Comparison of ENCODE assay signal across 11 cellular contexts in genomic region chr15:90362936-90363212, GRCh38. TPM values are rescaled to one million over a fixed set of nuclear protein-coding genes. Genes with fewer than 3 reads are reported as not detected.
DNase-seq lines count a peak whose midpoint lies in the region; ATAC-seq and TF ChIP-seq lines count a peak whose summit lies in the region.
"Had no signal": no experiment of that assay in that cellular context is flagged by ENCODE, and none has a peak within 500 bp of the region (broad histone marks: within the 10 kb centered on the region; RNA-seq: fewer than 3 reads in every experiment).

No MANE protein-coding gene starts in this region.

- H3K27ac ChIP-seq in SJSA1 (peak overlapping the region; percentile 97), psoas muscle (peak overlapping the region; percentile 85)

- H3K36me3 ChIP-seq in SJSA1 = peaks cover 11% of the 10 kb centered on the region; the same call in 1 of the 2 replicates
- H3K36me3 ChIP-seq in psoas muscle (ENCODE audit: insufficient read depth in 1 of 2, low read depth in 1 of 2) = peaks cover 0 to 34% of the 10 kb centered on the region in 2 donors

- in situ Hi-C loops in Caki2 (cut with HindIII; ENCODE audit: low pct_unique_long_range_greater_than_20kb, low sequenced_read_pairs) = no loop called here

- H3K27me3 ChIP-seq in SJSA1 (replicated peaks) (no peaks in the 10 kb centered on the region), psoas muscle (ENCODE audit: insufficient read depth in 3 of 3, low read length in 2 of 3) (no peaks in the 10 kb centered on the region)
- H3K27me3 ChIP-seq: right lobe of liver had no signal

- 32 to 62% (median 39%) methylated on average over 2 of the region's 2 CpGs for WGBS in psoas muscle, 3 donors

- ATAC-seq in psoas muscle (peak; percentile 63 to 71 (median 66)), GM21825 (IDR thresholded peaks at IDR 0.05; ENCODE audit: unreplicated experiment) (no peak), HG02588 (IDR thresholded peaks at IDR 0.05; ENCODE audit: unreplicated experiment) (no peak)

- H3K4me3 ChIP-seq in SJSA1 = no peak overlapping the region
- H3K4me3 ChIP-seq in fibroblast of mammary gland (ENCODE audit: control insufficient read depth, low read depth, low read length) = no peak overlapping the region
- H3K4me3 ChIP-seq in psoas muscle = no peak overlapping the region
- H3K4me3 ChIP-seq: right lobe of liver had no signal

- H3K9me3 ChIP-seq in SJSA1 (replicated peaks) (no peaks in the 10 kb centered on the region), psoas muscle (no peaks in the 10 kb centered on the region)
- H3K9me3 ChIP-seq: right lobe of liver had no signal

- intact Hi-C loops in psoas muscle (cut with DNase I) = loop anchor here (2.0 to 5.0 kb wide), 3 partner anchors 94 to 120 kb away; no protein-coding TSS in a partner anchor

- peak; percentile 69 for DNase-seq in Caki2 (ENCODE audit: low read depth)
- DNase-seq in SJSA1 (ENCODE audit: low read depth in 1 of 2, low spot score in 2 of 2) = peak in 1 of 2 experiments; percentile 67
- DNase-seq in fibroblast of mammary gland (ENCODE audit: low read depth) = peak; percentile 92
- no peak for DNase-seq in psoas muscle
- DNase-seq in SHP77 treated with DMSO at 0.1 percent for 48 hours (lab: John Stamatoyannopoulos, UW) = no peak
- no peak for DNase-seq in NCI-H69 (lab: John Stamatoyannopoulos, UW)
- DNase-seq: activated CD4-positive, CD25-positive, alpha-beta regulatory T cell; NCI-H1105 treated with DMSO at 0.1 percent for 48 hours; right lobe of liver had no signal

- TF ChIP-seq CTCF in fibroblast of mammary gland (conservative IDR thresholded peaks at IDR 0.05; ENCODE audit: control insufficient read depth, insufficient read depth, low read depth, low read length) (no peak), psoas muscle (IDR thresholded peaks at IDR 0.05) (no peak)

- peaks cover 58% of the 10 kb centered on the region for H3K4me1 ChIP-seq in SJSA1 (replicated peaks)
- peaks cover 21% of the 10 kb centered on the region for H3K4me1 ChIP-seq in psoas muscle
- H3K4me1 ChIP-seq: right lobe of liver had no signal

RNA-seq across cellular contexts. Expression of gene ZNF774, which starts 10.8 kb away (rescaled TPM):
- 0.17 and 3.7 TPM in 2 replicates for total RNA-seq in Caki2 (2014; rRNA removed; shearing (Covaris generic); ENCODE audit: low replicate concordance)
- total RNA-seq in SJSA1 (2014; rRNA removed; shearing (Covaris generic)) = 0.66 and 4.1 TPM in 2 replicates
- total RNA-seq in psoas muscle = 10 to 100 TPM in 2 of 4 donors, 1 to 10 TPM in 2; 7.6 to 19.6 (median 11.8) TPM
- polyA plus RNA-seq in psoas muscle = 1 to 10 TPM; 2.8 to 7.9 (median 4.3) TPM

RNA-seq across cellular contexts. Expression of gene IQGAP1, which starts 25.2 kb away (rescaled TPM):
- 53.4 and 65.2 TPM in 2 replicates for total RNA-seq in Caki2 (2014; rRNA removed; shearing (Covaris generic); ENCODE audit: low replicate concordance)
- 163 and 235 TPM in 2 replicates for total RNA-seq in SJSA1 (2014; rRNA removed; shearing (Covaris generic))
- 10 to 100 TPM; 39.7 to 72.2 (median 50.6) TPM for total RNA-seq in psoas muscle
- polyA plus RNA-seq in psoas muscle = 10 to 100 TPM; 31.1 to 58.7 (median 37.7) TPM

Comparison
In these comparisons a context has a peak if more than half of its experiments do, and no peak if none do; other contexts are left out.
1. DNase-seq: peak in Caki2 (single experiment) and fibroblast of mammary gland (single experiment); none in psoas muscle (0 of 2), SHP77 treated with DMSO at 0.1 percent for 48 hours (single experiment) and NCI-H69 (single experiment).
2. ATAC-seq: peak in psoas muscle (4 of 4); none in GM21825 (single experiment) and HG02588 (single experiment).